8 cellular contexts compared by ENCODE assay signal in the genomic region with DNA sequence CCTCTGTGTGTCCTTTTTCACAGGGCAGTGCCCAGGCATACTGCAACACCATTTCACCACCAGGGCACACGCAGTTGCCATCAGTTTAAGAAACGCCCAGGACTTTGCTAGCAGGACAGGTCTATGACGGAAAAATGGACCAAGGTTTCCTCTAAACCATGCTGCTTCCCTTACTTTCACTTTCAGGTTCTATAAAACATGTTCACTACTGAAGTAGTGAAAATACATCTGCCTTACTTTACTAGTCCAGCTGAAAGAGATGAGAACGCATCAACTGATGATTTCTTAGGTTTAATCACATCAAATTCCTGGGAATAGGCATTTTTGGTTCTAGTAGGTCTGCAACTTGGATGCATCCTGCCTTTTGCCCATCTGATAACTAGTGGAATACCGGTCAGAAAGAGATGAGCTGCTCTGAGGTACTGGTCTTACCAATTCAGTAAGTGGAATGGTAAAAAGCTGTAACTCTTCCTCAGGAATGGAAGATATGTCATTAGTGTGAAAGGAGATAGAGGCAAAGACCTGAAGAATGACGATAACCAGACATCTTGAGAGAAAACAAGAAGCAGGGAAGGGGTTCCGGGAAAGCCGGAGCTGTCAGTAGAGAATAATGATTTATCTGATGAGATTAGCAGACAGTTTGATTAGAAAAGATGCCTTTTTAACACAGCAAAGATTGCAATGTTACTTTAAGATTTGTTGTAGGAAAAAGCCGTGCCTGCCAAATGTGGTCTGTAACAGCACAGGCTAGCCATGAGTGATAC.
DNase-seq lines count a peak whose midpoint lies in the region; ATAC-seq lines count a peak whose summit lies in the region.

No MANE protein-coding gene starts in this region.

- peak; percentile 89 for ATAC-seq in GM18861 (IDR thresholded peaks at IDR 0.05; ENCODE audit: unreplicated experiment)
- ATAC-seq in HG03095 (IDR thresholded peaks at IDR 0.05; ENCODE audit: unreplicated experiment): peak; percentile 77
- peak; percentile 96 for ATAC-seq in memory B cell (ENCODE audit: low read depth)

- no peaks in the 10 kb centered on the region for H3K36me3 ChIP-seq in urinary bladder (ENCODE audit: insufficient read depth)

- H3K4me1 ChIP-seq in urinary bladder (ENCODE audit: insufficient read depth): no peaks in the 10 kb centered on the region

- H3K4me3 ChIP-seq in urinary bladder (ENCODE audit: low read depth, low read length): peak overlapping the region; percentile 34

- 5% methylated on average over 9 of the region's 9 CpGs for WGBS in urinary bladder

- H3K27me3 Mint-ChIP-seq in memory B cell: no peaks in the 10 kb centered on the region

- peaks cover 19% of the 10 kb centered on the region for H3K4me1 Mint-ChIP-seq in memory B cell

- peak overlapping the region; percentile 96 for H3K27ac Mint-ChIP-seq in memory B cell

- peak; percentile 19 to 49 for DNase-seq in AML-193 (lab: John Stamatoyannopoulos, UW)
- peak; percentile 8 for DNase-seq in RPMI8226
- DNase-seq in cerebellum (ENCODE audit: low spot score): peak; percentile 34
- DNase-seq in memory B cell (ENCODE audit: low spot score in 2 of 2): peak; percentile 22 to 26
- DNase-seq in ecto neural progenitor cell (ENCODE audit: low spot score): no peak

- H3K27ac ChIP-seq in urinary bladder (ENCODE audit: low read depth): peak overlapping the region; percentile 25

- H3K9me3 Mint-ChIP-seq in memory B cell: no peaks in the 10 kb centered on the region

- peak overlapping the region; percentile 98 for H3K4me3 Mint-ChIP-seq in memory B cell

- H3K36me3 Mint-ChIP-seq in memory B cell: peaks cover 3% of the 10 kb centered on the region
